ENCODE assay signal across 16 cellular contexts in the genomic region with DNA sequence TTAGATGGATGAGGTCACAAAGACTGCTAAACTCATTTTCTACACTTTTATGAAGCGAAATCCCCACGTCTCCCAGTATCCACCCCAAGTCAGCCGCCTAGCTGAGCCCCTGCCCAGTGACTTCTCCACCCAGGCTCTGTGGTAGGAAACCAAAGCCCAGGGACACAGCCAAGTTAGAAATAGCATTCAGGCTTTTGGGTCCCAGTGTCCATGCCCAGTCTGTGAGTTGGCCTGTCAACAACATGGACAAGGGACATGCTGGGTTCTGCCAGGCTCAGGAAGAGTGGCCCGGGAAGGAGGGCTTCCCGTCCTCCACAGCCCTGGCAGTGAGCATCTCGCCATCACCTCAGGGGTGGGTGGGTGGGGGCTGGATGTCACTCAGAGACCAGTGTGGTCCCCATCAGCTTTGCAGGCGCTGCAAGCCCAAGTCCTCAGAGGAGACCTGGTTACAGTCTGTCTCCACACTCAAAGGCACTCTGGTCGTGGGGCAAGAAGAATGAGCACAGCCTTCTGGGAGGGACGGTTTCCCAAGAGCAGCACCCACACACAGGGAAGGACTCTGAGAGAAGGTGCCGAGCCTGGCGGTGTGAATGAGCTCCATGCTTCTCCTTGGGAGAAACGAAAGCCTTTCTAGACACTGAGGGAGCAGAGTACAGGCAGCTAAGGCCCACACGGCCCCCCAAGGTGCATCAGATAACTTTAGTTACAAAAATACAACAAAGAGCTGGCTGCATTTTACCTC.
A peak's percentile ranks its signal among the peaks of the same experiment; 100 is the strongest.
DNase-seq lines count a peak whose midpoint lies in the region; ATAC-seq and TF ChIP-seq lines count a peak whose summit lies in the region.
"Had no signal": no experiment of that assay in that cellular context is flagged by ENCODE, and none has a peak within 500 bp of the region (broad histone marks: within the 10 kb centered on the region; RNA-seq: fewer than 3 reads in every experiment).

No MANE protein-coding gene starts in this region.

- H3K9me3 Mint-ChIP-seq in activated naive CD4-positive, alpha-beta T cell treated with anti-CD3 and anti-CD28 coated beads, Interleukin-2, amount 10 ng/mL, durations not matched to agents 7 days and 5 days, result no peaks in the 10 kb centered on the region
- H3K9me3 Mint-ChIP-seq in Calu3 (ENCODE audit: low read depth, unreplicated experiment), result no peaks in the 10 kb centered on the region
- H3K9me3 Mint-ChIP-seq: activated CD4-positive, alpha-beta memory T cell treated with anti-CD3 and anti-CD28 coated beads for 36 hours had no signal

- no peak overlapping the region for H3K18ac ChIP-seq in trophoblast cell (ENCODE audit: low read length)

- peak overlapping the region; percentile 37 for H4K91ac ChIP-seq in trophoblast cell (ENCODE audit: low read depth, low read length)

- H3K4me1 Mint-ChIP-seq in activated naive CD4-positive, alpha-beta T cell treated with anti-CD3 and anti-CD28 coated beads, Interleukin-2, amount 10 ng/mL, durations not matched to agents 7 days and 5 days, result peaks cover 53% of the 10 kb centered on the region
- peaks cover 16% of the 10 kb centered on the region for H3K4me1 Mint-ChIP-seq in Calu3 (ENCODE audit: low read depth, unreplicated experiment)

- no peaks in the 10 kb centered on the region for H3K79me2 ChIP-seq in trophoblast cell (ENCODE audit: control insufficient read depth, insufficient read depth, low read length, poor library complexity)

- H2BK5ac ChIP-seq in trophoblast cell (ENCODE audit: low read depth, low read length, poor library complexity), result no peak overlapping the region

- H2BK120ac ChIP-seq in trophoblast cell (ENCODE audit: insufficient read depth, low read length, poor library complexity), result no peak overlapping the region

- intact Hi-C loops in left ventricle myocardium inferior (cut with micrococcal nuclease) (no loop called here), upper lobe of right lung (cut with DNase I) (no loop called here), Calu3 (cut with micrococcal nuclease; ENCODE audit: unreplicated experiment) (no loop called here), adrenal gland (cut with DNase I) (no loop called here)

- H3K4me3 ChIP-seq in left ventricle myocardium inferior (no peak overlapping the region), trophoblast cell (ENCODE audit: low read depth, low read length) (no peak overlapping the region), upper lobe of right lung (no peak overlapping the region), adrenal gland (no peak overlapping the region)
- H3K4me3 ChIP-seq: A549 had no signal

- no peak overlapping the region for H3K14ac ChIP-seq in trophoblast cell (ENCODE audit: low read length)

- H3K4me1 ChIP-seq in left ventricle myocardium inferior (peaks cover 44% of the 10 kb centered on the region), trophoblast cell (ENCODE audit: control insufficient read depth in 1 of 2, insufficient read depth in 2 of 2, low read length in 2 of 2) (peaks cover 7 to 8% of the 10 kb centered on the region in 2 experiments), upper lobe of right lung (peaks cover 28% of the 10 kb centered on the region), adrenal gland (replicated peaks in 1 of 2) (peaks cover 6 to 15% of the 10 kb centered on the region in 2 donors)

- H3K4ac ChIP-seq in trophoblast cell (ENCODE audit: low read depth, low read length), result no peak overlapping the region

- peak overlapping the region; percentile 50 for H3K27ac Mint-ChIP-seq in activated naive CD4-positive, alpha-beta T cell treated with anti-CD3 and anti-CD28 coated beads, Interleukin-2, amount 10 ng/mL, durations not matched to agents 7 days and 5 days
- H3K27ac Mint-ChIP-seq in Calu3 (ENCODE audit: unreplicated experiment), result no peak overlapping the region
- H3K27ac Mint-ChIP-seq: activated CD4-positive, alpha-beta memory T cell treated with anti-CD3 and anti-CD28 coated beads for 36 hours had no signal

- no TSS peak for BruUV-seq in Calu3 (replicated peaks; lab: Mats Ljungman, UMichigan)

- no peaks in the 10 kb centered on the region for H3K27me3 ChIP-seq in left ventricle myocardium inferior (ENCODE audit: low read depth)
- H3K27me3 ChIP-seq in trophoblast cell (ENCODE audit: insufficient read depth, low read length), result no peaks in the 10 kb centered on the region
- H3K27me3 ChIP-seq in upper lobe of right lung, result no peaks in the 10 kb centered on the region
- H3K27me3 ChIP-seq in adrenal gland, result no peaks in the 10 kb centered on the region

- TF ChIP-seq CTCF in left ventricle myocardium inferior (IDR thresholded peaks at IDR 0.05; ENCODE audit: borderline replicate concordance), result no peak
- no peak for TF ChIP-seq CTCF in upper lobe of right lung (IDR thresholded peaks at IDR 0.05)
- no peak for TF ChIP-seq CTCF in Calu3 (IDR thresholded peaks at IDR 0.05; ENCODE audit: unreplicated experiment)
- no peak for TF ChIP-seq CTCF in adrenal gland (IDR thresholded peaks at IDR 0.05)

- H4K8ac ChIP-seq in trophoblast cell (ENCODE audit: low read depth, low read length), result peak overlapping the region; percentile 23

- no peak overlapping the region for H2AK5ac ChIP-seq in trophoblast cell (ENCODE audit: low read length)

- no peaks in the 10 kb centered on the region for H3K36me3 ChIP-seq in left ventricle myocardium inferior
- no peaks in the 10 kb centered on the region for H3K36me3 ChIP-seq in trophoblast cell (ENCODE audit: control insufficient read depth in 1 of 2, insufficient read depth in 2 of 2, low read length in 2 of 2)
- H3K36me3 ChIP-seq in upper lobe of right lung, result no peaks in the 10 kb centered on the region
- H3K36me3 ChIP-seq in adrenal gland (replicated peaks in 1 of 2), result no peaks in the 10 kb centered on the region

- no CpG with 5 or more reads among the region's 13 CpGs for WGBS in trophoblast cell (ENCODE audit: extremely low coverage, insufficient coverage, insufficient read length)
- 81 to 90% (median 86%) methylated on average over 10 to 13 of the region's 13 CpGs for WGBS in adrenal gland, 4 donors

- CTCF ChIA-PET in activated naive CD4-positive, alpha-beta T cell treated with anti-CD3 and anti-CD28 coated beads, Interleukin-2, amount 10 ng/mL, durations not matched to agents 7 days and 5 days (lab: Charles Lee), result interaction anchor here (0.6 kb wide), 2 partner anchors 106 to 490 kb away, joined by 3 read pairs; no protein-coding TSS in a partner anchor
- CTCF ChIA-PET in Calu3 (lab: Charles Lee), result no interaction called here

- H3K27ac ChIP-seq in left ventricle myocardium inferior (replicated peaks), result peak overlapping the region; percentile 85
- no peak overlapping the region for H3K27ac ChIP-seq in trophoblast cell (ENCODE audit: low read depth, low read length)
- peak overlapping the region; percentile 78 for H3K27ac ChIP-seq in upper lobe of right lung
- peak overlapping the region in 1 of 5 donors; percentile 53 for H3K27ac ChIP-seq in adrenal gland
- H3K27ac ChIP-seq: A549 had no signal

- no peak overlapping the region for H2AFZ ChIP-seq in trophoblast cell (ENCODE audit: insufficient read depth, low read length, poor library complexity)

- no peak overlapping the region for H3K4me2 ChIP-seq in trophoblast cell (ENCODE audit: low read length)
- H3K4me2 ChIP-seq: A549 had no signal

- no peak overlapping the region for H4K12ac ChIP-seq in trophoblast cell (ENCODE audit: low read depth, low read length)

- H2BK12ac ChIP-seq in trophoblast cell (ENCODE audit: low read length), result peak overlapping the region; percentile 44

- no peak for ATAC-seq in upper lobe of right lung
- ATAC-seq: A549; HCT116; stimulated activated naive CD8-positive, alpha-beta T cell treated with anti-CD3 and anti-CD28 coated beads, Interleukin-15, Interleukin-2, amounts not matched to agents 100 U/mL and 50 U/mL, for 24 hours had no signal

- no peak for TF ChIP-seq POLR2A in adrenal gland (IDR thresholded peaks at IDR 0.05)

- peaks cover 5% of the 10 kb centered on the region for H3K79me1 ChIP-seq in trophoblast cell (ENCODE audit: low read length)

- no peak overlapping the region for H3K23ac ChIP-seq in trophoblast cell (ENCODE audit: low read length)

- no peaks in the 10 kb centered on the region for H3K27me3 Mint-ChIP-seq in activated naive CD4-positive, alpha-beta T cell treated with anti-CD3 and anti-CD28 coated beads, Interleukin-2, amount 10 ng/mL, durations not matched to agents 7 days and 5 days
- H3K27me3 Mint-ChIP-seq in Calu3 (ENCODE audit: unreplicated experiment), result no peaks in the 10 kb centered on the region
- H3K27me3 Mint-ChIP-seq: activated CD4-positive, alpha-beta memory T cell treated with anti-CD3 and anti-CD28 coated beads for 36 hours had no signal

- peaks cover 2% of the 10 kb centered on the region for H3K36me3 Mint-ChIP-seq in activated naive CD4-positive, alpha-beta T cell treated with anti-CD3 and anti-CD28 coated beads, Interleukin-2, amount 10 ng/mL, durations not matched to agents 7 days and 5 days
- H3K36me3 Mint-ChIP-seq in Calu3 (ENCODE audit: insufficient read depth, unreplicated experiment), result no peaks in the 10 kb centered on the region
- H3K36me3 Mint-ChIP-seq: activated CD4-positive, alpha-beta memory T cell treated with anti-CD3 and anti-CD28 coated beads for 36 hours had no signal

- no peak overlapping the region for H3K4me3 Mint-ChIP-seq in activated naive CD4-positive, alpha-beta T cell treated with anti-CD3 and anti-CD28 coated beads, Interleukin-2, amount 10 ng/mL, durations not matched to agents 7 days and 5 days
- H3K4me3 Mint-ChIP-seq in Calu3 (ENCODE audit: low read depth, unreplicated experiment), result no peak overlapping the region
- H3K4me3 Mint-ChIP-seq: activated CD4-positive, alpha-beta memory T cell treated with anti-CD3 and anti-CD28 coated beads for 36 hours had no signal

- H3K9me3 ChIP-seq in left ventricle myocardium inferior (replicated peaks) (no peaks in the 10 kb centered on the region), trophoblast cell (ENCODE audit: insufficient read depth, low read depth, low read length) (no peaks in the 10 kb centered on the region), upper lobe of right lung (no peaks in the 10 kb centered on the region), adrenal gland (replicated peaks in 1 of 3) (no peaks in the 10 kb centered on the region)
- H3K9me3 ChIP-seq: A549 had no signal

- DNase-seq in activated naive CD4-positive, alpha-beta T cell treated with anti-CD3 and anti-CD28 coated beads, Interleukin-2, amount 10 ng/mL, durations not matched to agents 7 days and 5 days, result no peak
- DNase-seq in activated naive CD4-positive, alpha-beta T cell treated with Interleukin-2 at 50 U/mL for 16 hours, result no peak
- DNase-seq in left ventricle myocardium inferior (no peak), trophoblast cell (no peak), upper lobe of right lung (no peak), Calu3 (no peak), NCI-H82 treated with DMSO at 0.1 percent for 48 hours (lab: John Stamatoyannopoulos, UW; ENCODE audit: unreplicated experiment) (no peak), adrenal gland (no peak)
- DNase-seq: activated CD4-positive, alpha-beta memory T cell treated with anti-CD3 and anti-CD28 coated beads for 36 hours; activated gamma-delta T cell; erythroblast; Kasumi-1; NCI-H1930; stimulated activated naive CD8-positive, alpha-beta T cell treated with anti-CD3 and anti-CD28 coated beads, Interleukin-15, Interleukin-2, amounts not matched to agents 100 U/mL and 50 U/mL, for 24 hours had no signal

- no peak overlapping the region for H3K9ac ChIP-seq in trophoblast cell (ENCODE audit: low read length)
